In genomic region chr12:114671664-114672476, GRCh38 we compare ENCODE assay signal across 13 cellular contexts. TPM values are rescaled to one million over a fixed set of nuclear protein-coding genes. Genes with fewer than 3 reads are reported as not detected.
DNase-seq lines count a peak whose midpoint lies in the region; ATAC-seq and TF ChIP-seq lines count a peak whose summit lies in the region.
"Had no signal": no experiment of that assay in that cellular context is flagged by ENCODE, and none has a peak within 500 bp of the region (broad histone marks: within the 10 kb centered on the region; RNA-seq: fewer than 3 reads in every experiment).

No MANE protein-coding gene starts in this region.

- H3K27me3 Mint-ChIP-seq in HFFc6 (ENCODE audit: insufficient read depth) (peaks cover 35% of the 10 kb centered on the region), brain (peaks cover 100% of the 10 kb centered on the region)
- H3K27me3 Mint-ChIP-seq in natural killer cell treated with Interleukin-12 subunit alpha and Interleukin-12 subunit beta and Interleukin-15 and Interleukin-18, amount 100 ng/mL, for 72 hours, result peaks cover 46 to 58% of the 10 kb centered on the region in 2 donors

- peak overlapping the region; percentile 99 for H3K4me3 Mint-ChIP-seq in HFFc6
- peak overlapping the region in 3 of 5 experiments; percentile 22 to 61 (median 24) for H3K4me3 Mint-ChIP-seq in brain
- H3K4me3 Mint-ChIP-seq in natural killer cell treated with Interleukin-12 subunit alpha and Interleukin-12 subunit beta and Interleukin-15 and Interleukin-18, amount 100 ng/mL, for 72 hours, result no peak overlapping the region
- H3K4me3 Mint-ChIP-seq: activated T-cell treated with anti-CD3 and anti-CD28 coated beads, Interleukin-2, amount 50 U/mL, for 4 hours; central memory CD8-positive, alpha-beta T cell had no signal

- H3K27me3 ChIP-seq in thyroid gland, result no peaks in the 10 kb centered on the region

- no peak for ATAC-seq in GM19035 (IDR thresholded peaks at IDR 0.05; ENCODE audit: unreplicated experiment)
- ATAC-seq in natural killer cell treated with Interleukin-12 subunit alpha and Interleukin-12 subunit beta and Interleukin-15 and Interleukin-18, amount 100 ng/mL, for 72 hours, result no peak
- ATAC-seq in GM18909 (IDR thresholded peaks at IDR 0.05; ENCODE audit: poor library complexity, unreplicated experiment), result no peak
- ATAC-seq: activated T-cell treated with anti-CD3 and anti-CD28 coated beads, Interleukin-2, amount 50 U/mL, for 4 hours had no signal

- DNase-seq in HFFc6 (no peak), left kidney (ENCODE audit: low read depth, low spot score) (peak; percentile 64), thyroid gland (peak; percentile 64 to 71)
- DNase-seq in natural killer cell treated with Interleukin-12 subunit alpha and Interleukin-12 subunit beta and Interleukin-15 and Interleukin-18, amount 100 ng/mL, for 72 hours (ENCODE audit: low spot score), result no peak
- DNase-seq: activated T-cell treated with anti-CD3 and anti-CD28 coated beads, Interleukin-2, amount 50 U/mL, for 4 hours; GDM1; hippocampal formation; NCI-H1694 had no signal

- no peaks in the 10 kb centered on the region for H3K9me3 ChIP-seq in thyroid gland

- H3K4me1 ChIP-seq in thyroid gland, result peaks cover 25 to 31% of the 10 kb centered on the region in 2 donors

- H3K9me3 Mint-ChIP-seq in HFFc6 (no peaks in the 10 kb centered on the region), brain (peaks cover 0 to 9% (median 0%) of the 10 kb centered on the region in 5 experiments)
- no peaks in the 10 kb centered on the region for H3K9me3 Mint-ChIP-seq in natural killer cell treated with Interleukin-12 subunit alpha and Interleukin-12 subunit beta and Interleukin-15 and Interleukin-18, amount 100 ng/mL, for 72 hours
- H3K9me3 Mint-ChIP-seq: activated T-cell treated with anti-CD3 and anti-CD28 coated beads, Interleukin-2, amount 50 U/mL, for 4 hours; central memory CD8-positive, alpha-beta T cell had no signal

- intact Hi-C loops in thyroid gland (cut with DNase I), result no loop called here

- peak overlapping the region; percentile 92 to 99 (median 99) for H3K27ac ChIP-seq in thyroid gland

- peaks cover 85% of the 10 kb centered on the region for H3K4me1 Mint-ChIP-seq in HFFc6 (ENCODE audit: low read depth)
- H3K4me1 Mint-ChIP-seq in brain, result peaks cover 25% of the 10 kb centered on the region
- peaks cover 0 to 5% of the 10 kb centered on the region in 2 donors for H3K4me1 Mint-ChIP-seq in natural killer cell treated with Interleukin-12 subunit alpha and Interleukin-12 subunit beta and Interleukin-15 and Interleukin-18, amount 100 ng/mL, for 72 hours (ENCODE audit: low read depth in 2 of 2)
- H3K4me1 Mint-ChIP-seq: central memory CD8-positive, alpha-beta T cell had no signal

- TF ChIP-seq CTCF in HFFc6 (IDR thresholded peaks at IDR 0.05) (no peak), brain (conservative IDR thresholded peaks at IDR 0.05) (no peak), thyroid gland (IDR thresholded peaks at IDR 0.05) (no peak)

- peaks cover 25 to 27% of the 10 kb centered on the region in 2 donors for H3K36me3 ChIP-seq in thyroid gland

- TF ChIP-seq POLR2A in thyroid gland (IDR thresholded peaks at IDR 0.05), result peak in 1 of 2 donors; percentile 59

- H3K4me3 ChIP-seq in thyroid gland (replicated peaks in 1 of 3), result peak overlapping the region; percentile 21 to 36 (median 36)

- peaks cover 69% of the 10 kb centered on the region for H3K36me3 Mint-ChIP-seq in HFFc6 (ENCODE audit: low read depth)
- peaks cover 12% of the 10 kb centered on the region for H3K36me3 Mint-ChIP-seq in brain
- no peaks in the 10 kb centered on the region for H3K36me3 Mint-ChIP-seq in natural killer cell treated with Interleukin-12 subunit alpha and Interleukin-12 subunit beta and Interleukin-15 and Interleukin-18, amount 100 ng/mL, for 72 hours

- WGBS in thyroid gland, 2 donors, result 12 to 39% methylated on average over 25 to 47 of the region's 55 CpGs

- peak overlapping the region; percentile 99 for H3K27ac Mint-ChIP-seq in HFFc6
- H3K27ac Mint-ChIP-seq in brain, result peak overlapping the region in 1 of 5 experiments; percentile 58
- H3K27ac Mint-ChIP-seq in natural killer cell treated with Interleukin-12 subunit alpha and Interleukin-12 subunit beta and Interleukin-15 and Interleukin-18, amount 100 ng/mL, for 72 hours, result no peak overlapping the region

RNA-seq across cellular contexts. Expression of gene TBX3, which starts 12.1 kb away (rescaled TPM):
- total RNA-seq in HFFc6 (2021; fragmentation: NEBNext Ultra II Directional; extraction: Animal tissue kit (Norgen Biotek cat#: 25700)), result 100 to 1,000 TPM; 108 to 145 (median 127) TPM
- polyA plus RNA-seq in brain (ENCODE audit: insufficient read depth, low read depth, low replicate concordance), result 5.1 TPM
- 100 to 1,000 TPM; 104 to 258 (median 192) TPM for total RNA-seq in thyroid gland
- total RNA-seq in natural killer cell treated with Interleukin-12 subunit alpha and Interleukin-12 subunit beta and Interleukin-15 and Interleukin-18, amount 100 ng/mL, for 72 hours, result not detected
- total RNA-seq: OCI-LY7 had no signal

Comparison
In these comparisons a context has a peak if more than half of its experiments do, and no peak if none do; other contexts are left out.
1. DNase-seq: peak in left kidney (single experiment) and thyroid gland (2 of 2); none in HFFc6 (single experiment) and natural killer cell treated with Interleukin-12 subunit alpha and Interleukin-12 subunit beta and Interleukin-15 and Interleukin-18, amount 100 ng/mL, for 72 hours (single experiment).
2. RNA of gene TBX3, which starts 12.1 kb away (total RNA-seq): 104 to 258 TPM in thyroid gland and 108 to 145 TPM in HFFc6; not detected in natural killer cell treated with Interleukin-12 subunit alpha and Interleukin-12 subunit beta and Interleukin-15 and Interleukin-18, amount 100 ng/mL, for 72 hours; every median in the first group is over 100 times any median in the second.